ENCODE assay signal across 8 cellular contexts in genomic region chr10:13787015-13787421, GRCh38.
DNase-seq lines count a peak whose midpoint lies in the region; ATAC-seq and TF ChIP-seq lines count a peak whose summit lies in the region.

No MANE protein-coding gene starts in this region.

- peak overlapping the region in 1 of 4 donors; percentile 12 for H3K4me3 ChIP-seq in Peyer's patch
- no peak overlapping the region for H3K4me3 ChIP-seq in lung
- no peak overlapping the region for H3K4me3 ChIP-seq in H7 (ENCODE audit: insufficient read depth, low read depth, low read length)

- H3K4me1 ChIP-seq in Peyer's patch = peaks cover 0 to 13% (median 5%) of the 10 kb centered on the region in 4 donors
- H3K4me1 ChIP-seq in lung (ENCODE audit: control insufficient read depth in 2 of 2, insufficient read depth in 2 of 2, low read length in 2 of 2) = peaks cover 0 to 5% of the 10 kb centered on the region in 2 donors

- H3K9me3 ChIP-seq in Peyer's patch = no peaks in the 10 kb centered on the region
- no peaks in the 10 kb centered on the region for H3K9me3 ChIP-seq in lung (ENCODE audit: control insufficient read depth in 2 of 2, insufficient read depth in 1 of 2, low read length in 1 of 2)

- WGBS in lung, 2 donors = 14 to 24% methylated on average over 11 of the region's 11 CpGs

- H3K27ac ChIP-seq in Peyer's patch (peak overlapping the region; percentile 3 to 77 (median 38)), lung (ENCODE audit: low read depth in 1 of 2, low read length in 1 of 2) (peak overlapping the region; percentile 6 to 22)

- H3K4me1 Mint-ChIP-seq in stimulated activated effector memory CD8-positive, alpha-beta T cell treated with anti-CD3 and anti-CD28 coated beads, Interleukin-12 subunit alpha, Interleukin-12 subunit beta, amount 100 ng/mL, for 72 hours = peaks cover 17% of the 10 kb centered on the region

- H3K4me3 Mint-ChIP-seq in stimulated activated effector memory CD8-positive, alpha-beta T cell treated with anti-CD3 and anti-CD28 coated beads, Interleukin-12 subunit alpha, Interleukin-12 subunit beta, amount 100 ng/mL, for 72 hours = peak overlapping the region; percentile 52

- H3K36me3 Mint-ChIP-seq in stimulated activated effector memory CD8-positive, alpha-beta T cell treated with anti-CD3 and anti-CD28 coated beads, Interleukin-12 subunit alpha, Interleukin-12 subunit beta, amount 100 ng/mL, for 72 hours = no peaks in the 10 kb centered on the region

- H3K36me3 ChIP-seq in Peyer's patch (no peaks in the 10 kb centered on the region), lung (ENCODE audit: control insufficient read depth in 2 of 2, insufficient read depth in 2 of 2, low read length in 2 of 2) (peaks cover 0 to 1% of the 10 kb centered on the region in 2 donors), H7 (replicated peaks; ENCODE audit: control insufficient read depth, insufficient read depth, low read length) (peaks cover 4% of the 10 kb centered on the region)

- peak overlapping the region; percentile 94 for H3K27ac Mint-ChIP-seq in stimulated activated effector memory CD8-positive, alpha-beta T cell treated with anti-CD3 and anti-CD28 coated beads, Interleukin-12 subunit alpha, Interleukin-12 subunit beta, amount 100 ng/mL, for 72 hours

- H3K9me3 Mint-ChIP-seq in stimulated activated effector memory CD8-positive, alpha-beta T cell treated with anti-CD3 and anti-CD28 coated beads, Interleukin-12 subunit alpha, Interleukin-12 subunit beta, amount 100 ng/mL, for 72 hours = no peaks in the 10 kb centered on the region

- TF ChIP-seq POLR2A in Peyer's patch (IDR thresholded peaks at IDR 0.05) = no peak

- H3K27me3 ChIP-seq in Peyer's patch (no peaks in the 10 kb centered on the region), lung (ENCODE audit: control insufficient read depth, insufficient read depth) (no peaks in the 10 kb centered on the region), H7 (ENCODE audit: control insufficient read depth, insufficient read depth, low read length) (no peaks in the 10 kb centered on the region)

- no peak for TF ChIP-seq CTCF in Peyer's patch (IDR thresholded peaks at IDR 0.05)
- no peak for TF ChIP-seq CTCF in lung (IDR thresholded peaks at IDR 0.05; ENCODE audit: control extremely low read depth, extremely low read depth)

- ATAC-seq in GM21576 (IDR thresholded peaks at IDR 0.05; ENCODE audit: unreplicated experiment) (peak; percentile 56), lung (ENCODE audit: insufficient read depth, low FRiP score) (no peak)
- ATAC-seq in stimulated activated effector memory CD8-positive, alpha-beta T cell treated with anti-CD3 and anti-CD28 coated beads, Interleukin-12 subunit alpha, Interleukin-12 subunit beta, amount 100 ng/mL, for 72 hours = peak; percentile 92

- peak; percentile 15 for DNase-seq in DMS53 treated with DMSO at 0.1 percent for 48 hours (lab: John Stamatoyannopoulos, UW; ENCODE audit: unreplicated experiment)
- DNase-seq in Peyer's patch = peak in 2 of 3 donors; percentile 52 to 74
- DNase-seq in activated naive CD4-positive, alpha-beta T cell (lab: John Stamatoyannopoulos, UW) = peak; percentile 8 to 57 (median 24)
- no peak for DNase-seq in lung (ENCODE audit: low spot score)
- peak; percentile 22 to 81 for DNase-seq in stimulated activated effector memory CD8-positive, alpha-beta T cell treated with anti-CD3 and anti-CD28 coated beads, Interleukin-12 subunit alpha, Interleukin-12 subunit beta, amount 100 ng/mL, for 72 hours (ENCODE audit: low spot score in 2 of 2)
- DNase-seq in NCI-H187 (lab: John Stamatoyannopoulos, UW) = no peak
- no peak for DNase-seq in H7

Comparison
In these comparisons a context has a peak if more than half of its experiments do, and no peak if none do; other contexts are left out.
1. DNase-seq: peak in DMS53 treated with DMSO at 0.1 percent for 48 hours (single experiment), Peyer's patch (2 of 3), activated naive CD4-positive, alpha-beta T cell (4 of 4) and stimulated activated effector memory CD8-positive, alpha-beta T cell treated with anti-CD3 and anti-CD28 coated beads, Interleukin-12 subunit alpha, Interleukin-12 subunit beta, amount 100 ng/mL, for 72 hours (2 of 2); none in lung (single experiment), NCI-H187 (0 of 2) and H7 (single experiment).